In genomic region chr10:543131-543530, GRCh38 we compare ENCODE assay signal across 29 cellular contexts.
A peak's percentile ranks its signal among the peaks of the same experiment; 100 is the strongest.
DNase-seq lines count a peak whose midpoint lies in the region; ATAC-seq and TF ChIP-seq lines count a peak whose summit lies in the region.
"Had no signal": no experiment of that assay in that cellular context is flagged by ENCODE, and none has a peak within 500 bp of the region (broad histone marks: within the 10 kb centered on the region; RNA-seq: fewer than 3 reads in every experiment).

No MANE protein-coding gene starts in this region.

- no peaks in the 10 kb centered on the region for H3K9me3 Mint-ChIP-seq in nephron progenitor cell
- H3K9me3 Mint-ChIP-seq: activated naive CD8-positive, alpha-beta T cell treated with anti-CD3 and anti-CD28 coated beads, Interleukin-2, amount 10 ng/mL, durations not matched to agents 7 days and 5 days; activated T-cell treated with anti-CD3 and anti-CD28 coated beads, Interleukin-2, amount 50 U/mL, for 24 hours; endodermal cell; HFFc6; T-helper 1 cell treated with Interleukin-12 subunit alpha and Interleukin-12 subunit beta and Interleukin-4 antibody, amounts not matched to agents 30 μg/mL and 1 μg/mL, for 36 hours had no signal

- no peak overlapping the region for H3K56ac ChIP-seq in IMR-90 (ENCODE audit: extremely low read depth, insufficient read depth, low read length)

- no peak overlapping the region for H2BK20ac ChIP-seq in IMR-90 (ENCODE audit: low read depth, low read length)

- H3K79me1 ChIP-seq in IMR-90 (ENCODE audit: low read depth in 1 of 2, low read length in 2 of 2): peaks cover 51 to 97% of the 10 kb centered on the region in 2 experiments

- dilution Hi-C loops in IMR-90 (cut with HindIII; ENCODE audit: low sequenced_read_pairs, unreplicated experiment): no loop called here

- no peak overlapping the region for H3K27ac ChIP-seq in BLaER1
- no peak overlapping the region for H3K27ac ChIP-seq in IMR-90 (ENCODE audit: insufficient read depth, low read length)
- H3K27ac ChIP-seq: ascending aorta, left lung, neutrophil, SJSA1 had no signal

- no peak for ATAC-seq in IMR-90 (ENCODE audit: low read depth)
- ATAC-seq: GM12878, left lung had no signal

- in situ Hi-C loops in IMR-90 (cut with MboI; ENCODE audit: low sequenced_read_pairs): no loop called here
- in situ Hi-C loops in astrocyte of the spinal cord (cut with HindIII; ENCODE audit: low sequenced_read_pairs): no loop called here

- POLR2A ChIA-PET in IMR-90 (lab: Charles Lee; ENCODE audit: unreplicated experiment): no interaction called here

- no peaks in the 10 kb centered on the region for H3K9me3 ChIP-seq in BLaER1
- no peaks in the 10 kb centered on the region for H3K9me3 ChIP-seq in IMR-90 (ENCODE audit: control insufficient read depth, insufficient read depth, low read length)
- H3K9me3 ChIP-seq: ascending aorta, left lung, neutrophil, SJSA1 had no signal

- no peak for TF ChIP-seq RAD21 in IMR-90 (IDR thresholded peaks at IDR 0.05; ENCODE audit: low read length)

- H3K4me1 Mint-ChIP-seq in nephron progenitor cell: peaks cover 43% of the 10 kb centered on the region
- H3K4me1 Mint-ChIP-seq: activated naive CD8-positive, alpha-beta T cell treated with anti-CD3 and anti-CD28 coated beads, Interleukin-2, amount 10 ng/mL, durations not matched to agents 7 days and 5 days; CD14-positive monocyte had no signal

- 0 out of 2 replicates have a peak overlapping the region, but pooled peaks have one; percentile 25 for H2AK5ac ChIP-seq in IMR-90 (ENCODE audit: low read depth, low read length)

- H3K9ac ChIP-seq in BLaER1: no peak overlapping the region
- H3K9ac ChIP-seq in IMR-90 (ENCODE audit: low read depth, low read length): no peak overlapping the region

- peak overlapping the region; percentile 77 for H3K4me2 ChIP-seq in BLaER1
- H3K4me2 ChIP-seq in IMR-90 (ENCODE audit: low read depth, low read length): no peak overlapping the region

- CTCF ChIA-PET in IMR-90 (lab: Yijun Ruan, JAX): no interaction called here

- no peak overlapping the region for H3K4me3 Mint-ChIP-seq in nephron progenitor cell
- H3K4me3 Mint-ChIP-seq: activated naive CD8-positive, alpha-beta T cell treated with anti-CD3 and anti-CD28 coated beads, Interleukin-2, amount 10 ng/mL, durations not matched to agents 7 days and 5 days; activated T-cell treated with anti-CD3 and anti-CD28 coated beads, Interleukin-2, amount 50 U/mL, for 24 hours; CD14-positive monocyte; endodermal cell; HFFc6; T-helper 1 cell treated with Interleukin-12 subunit alpha and Interleukin-12 subunit beta and Interleukin-4 antibody, amounts not matched to agents 30 μg/mL and 1 μg/mL, for 36 hours had no signal

- no peak overlapping the region for H2BK5ac ChIP-seq in IMR-90 (ENCODE audit: low read depth, low read length, poor library complexity, severe bottlenecking)

- no peak overlapping the region for H2AK9ac ChIP-seq in IMR-90 (replicated peaks; ENCODE audit: low read depth, low read length, poor library complexity)

- no peak overlapping the region for H4K8ac ChIP-seq in IMR-90 (ENCODE audit: low read depth in 2 of 2, low read length in 2 of 2)

- H2AFZ ChIP-seq in IMR-90 (replicated peaks; ENCODE audit: low read length, poor library complexity): no peak overlapping the region

- H4K20me1 ChIP-seq in BLaER1 (peaks cover 100% of the 10 kb centered on the region), IMR-90 (ENCODE audit: insufficient read depth, low read length) (peaks cover 85% of the 10 kb centered on the region)

- H3K27me3 Mint-ChIP-seq in nephron progenitor cell (ENCODE audit: low read depth, poor library complexity): no peaks in the 10 kb centered on the region
- H3K27me3 Mint-ChIP-seq: progenitor cell of endocrine pancreas had no signal

- H3K23ac ChIP-seq in IMR-90 (ENCODE audit: low read depth, low read length): no peak overlapping the region

- TF ChIP-seq CTCF in IMR-90 (conservative IDR thresholded peaks at IDR 0.05; ENCODE audit: low read depth, low read length) (no peak), astrocyte of the spinal cord (IDR thresholded peaks at IDR 0.05; ENCODE audit: low read depth, low read length) (no peak), nephron progenitor cell (IDR thresholded peaks at IDR 0.05) (no peak)

- H3K27ac Mint-ChIP-seq in nephron progenitor cell: peak overlapping the region; percentile 13
- H3K27ac Mint-ChIP-seq: activated naive CD8-positive, alpha-beta T cell treated with anti-CD3 and anti-CD28 coated beads, Interleukin-2, amount 10 ng/mL, durations not matched to agents 7 days and 5 days; activated T-cell treated with anti-CD3 and anti-CD28 coated beads, Interleukin-2, amount 50 U/mL, for 24 hours; CD14-positive monocyte; endodermal cell; HFFc6; progenitor cell of endocrine pancreas; T-helper 1 cell treated with Interleukin-12 subunit alpha and Interleukin-12 subunit beta and Interleukin-4 antibody, amounts not matched to agents 30 μg/mL and 1 μg/mL, for 36 hours had no signal

- H2BK15ac ChIP-seq in IMR-90 (ENCODE audit: low read depth, low read length): no peak overlapping the region

- no peak overlapping the region for H2BK120ac ChIP-seq in IMR-90 (ENCODE audit: low read depth, low read length)

- H3K4me1 ChIP-seq in BLaER1: peaks cover 47% of the 10 kb centered on the region
- H3K4me1 ChIP-seq in IMR-90 (ENCODE audit: control insufficient read depth, insufficient read depth, low read length): peaks cover 8% of the 10 kb centered on the region
- H3K4me1 ChIP-seq: SJSA1 had no signal

- DNase-seq in IMR-90 (no peak), astrocyte of the spinal cord (ENCODE audit: low read depth, low spot score) (peak; percentile 16), nephron progenitor cell (no peak), NCI-H524 treated with DMSO at 0.1 percent for 48 hours (lab: John Stamatoyannopoulos, UW) (no peak), DMS153 (lab: John Stamatoyannopoulos, UW) (no peak), COR-L47 (lab: John Stamatoyannopoulos, UW) (no peak)
- DNase-seq: activated gamma-delta T cell treated with Interleukin-2 at 50 U/mL for 16 hours; activated naive CD8-positive, alpha-beta T cell treated with anti-CD3 and anti-CD28 coated beads, Interleukin-2, amount 10 ng/mL, durations not matched to agents 7 days and 5 days; activated T-cell treated with anti-CD3 and anti-CD28 coated beads, Interleukin-2, amount 50 U/mL, for 24 hours; dermis blood vessel endothelial cell; EL; endodermal cell; HFFc6; left lung; mesenchymal stem cell; NCI-H1092 treated with DMSO at 0.1 percent for 48 hours; NCI-H187 treated with DMSO at 0.1 percent for 48 hours; NCI-H226; RPMI8226; stimulated activated CD4-positive, alpha-beta T cell treated with anti-CD3 and anti-CD28 coated beads, Interleukin-4, amount 100 ng/mL, for 1 hour; trophoblast cell had no signal

- no peak overlapping the region for H3K4ac ChIP-seq in IMR-90 (ENCODE audit: low read depth, low read length)

- no peak overlapping the region for H4K5ac ChIP-seq in IMR-90 (ENCODE audit: low read depth, low read length)

- no peak overlapping the region for H4K91ac ChIP-seq in IMR-90 (ENCODE audit: insufficient read depth, low read depth, low read length)

- WGBS in IMR-90 (ENCODE audit: extremely low coverage in 2 of 2, insufficient read length in 1 of 2), 2 experiments: 100% methylated on average over 5 of the region's 13 CpGs; no CpG with 5 or more reads in 1 of the 2 experiments

- intact Hi-C loops in IMR-90 (cut with micrococcal nuclease): no loop called here

- peaks cover 7% of the 10 kb centered on the region for H3K36me3 Mint-ChIP-seq in nephron progenitor cell (ENCODE audit: low read depth)
- H3K36me3 Mint-ChIP-seq: activated naive CD8-positive, alpha-beta T cell treated with anti-CD3 and anti-CD28 coated beads, Interleukin-2, amount 10 ng/mL, durations not matched to agents 7 days and 5 days; CD14-positive monocyte had no signal

- no peak for TF ChIP-seq POLR2A in IMR-90 (IDR thresholded peaks at IDR 0.05; ENCODE audit: low read depth, low read length)

- H3K36me3 ChIP-seq in BLaER1 (no peaks in the 10 kb centered on the region), IMR-90 (ENCODE audit: control insufficient read depth, insufficient read depth, low read length) (0 out of 2 replicates have a peak, but pooled peaks cover 2% of the 10 kb centered on the region)
- H3K36me3 ChIP-seq: ascending aorta, left lung, neutrophil had no signal

- H3K4me3 ChIP-seq in BLaER1 (no peak overlapping the region), IMR-90 (ENCODE audit: insufficient read depth, low read depth, low read length) (no peak overlapping the region), astrocyte of the spinal cord (ENCODE audit: low read depth, low read length) (no peak overlapping the region)
- H3K4me3 ChIP-seq: ascending aorta, GM12878, left lung, SJSA1 had no signal

- H3K9me1 ChIP-seq in IMR-90 (ENCODE audit: insufficient read depth, low read length): peaks cover 44% of the 10 kb centered on the region

- no peak overlapping the region for H3K18ac ChIP-seq in IMR-90 (ENCODE audit: low read depth, low read length)

- H3K27me3 ChIP-seq in BLaER1 (peaks cover 6% of the 10 kb centered on the region; the same call in 1 of the 2 replicates), IMR-90 (ENCODE audit: control insufficient read depth, insufficient read depth, low read length) (no peaks in the 10 kb centered on the region)
- H3K27me3 ChIP-seq: ascending aorta, left lung, SJSA1 had no signal

- BruUV-seq in IMR-90 (replicated peaks; lab: Mats Ljungman, UMichigan): no TSS peak

- H3K14ac ChIP-seq in IMR-90 (replicated peaks; ENCODE audit: low read depth, low read length): no peak overlapping the region

TF ChIP-seq in IMR-90, 13 proteins besides CTCF, POLR2A, EP300 and RAD21:
- TF ChIP-seq SMC3 (IDR thresholded peaks at IDR 0.05; ENCODE audit: low read depth, low read length) (no peak), NFE2L2 (IDR thresholded peaks at IDR 0.05; ENCODE audit: low read depth, low read length) (no peak), CHD1 (IDR thresholded peaks at IDR 0.05; ENCODE audit: low read depth, low read length) (no peak), CEBPB (IDR thresholded peaks at IDR 0.05; ENCODE audit: low read depth, low read length) (no peak), RCOR1 (IDR thresholded peaks at IDR 0.05; ENCODE audit: insufficient replicate concordance, low read length) (no peak), BHLHE40 (IDR thresholded peaks at IDR 0.05; ENCODE audit: low read depth, low read length) (no peak), FOS (IDR thresholded peaks at IDR 0.05; ENCODE audit: low read depth, low read length) (no peak), MAFK (IDR thresholded peaks at IDR 0.05; ENCODE audit: low read depth, low read length) (no peak), RFX5 (IDR thresholded peaks at IDR 0.05; ENCODE audit: low read depth, low read length) (no peak), MXI1 (IDR thresholded peaks at IDR 0.05; ENCODE audit: borderline replicate concordance, low read depth, low read length) (no peak)
